Comparison of ENCODE assay signal across 9 cellular contexts in genomic region chr5:7871560-7872113, GRCh38. TPM values are rescaled to one million over a fixed set of nuclear protein-coding genes. Genes with fewer than 3 reads are reported as not detected.
A peak's percentile ranks its signal among the peaks of the same experiment; 100 is the strongest.
DNase-seq lines count a peak whose midpoint lies in the region; ATAC-seq and TF ChIP-seq lines count a peak whose summit lies in the region.
"Had no signal": no experiment of that assay in that cellular context is flagged by ENCODE, and none has a peak within 500 bp of the region (broad histone marks: within the 10 kb centered on the region; RNA-seq: fewer than 3 reads in every experiment).

No MANE protein-coding gene starts in this region.

- H3K27ac Mint-ChIP-seq in activated CD4-positive, alpha-beta T cell treated with anti-CD3 and anti-CD28 coated beads, Interleukin-2, amount 10 ng/mL, durations not matched to agents 24 days and 14 days, result peak overlapping the region; percentile 14
- no peak overlapping the region for H3K27ac Mint-ChIP-seq in neural crest cell (ENCODE audit: unreplicated experiment)
- H3K27ac Mint-ChIP-seq in stimulated activated memory B cell treated with anti-CD40 and anti-IgM and Interleukin-4, amounts not matched to agents 10 μg/mL and 1 μg/mL and 100 μg/mL, for 72 hours, result no peak overlapping the region

- no peaks in the 10 kb centered on the region for H3K9me3 Mint-ChIP-seq in activated CD4-positive, alpha-beta T cell treated with anti-CD3 and anti-CD28 coated beads, Interleukin-2, amount 10 ng/mL, durations not matched to agents 24 days and 14 days
- H3K9me3 Mint-ChIP-seq in neural crest cell, result no peaks in the 10 kb centered on the region
- no peaks in the 10 kb centered on the region for H3K9me3 Mint-ChIP-seq in stimulated activated memory B cell treated with anti-CD40 and anti-IgM and Interleukin-4, amounts not matched to agents 10 μg/mL and 1 μg/mL and 100 μg/mL, for 72 hours

- H3K4me3 Mint-ChIP-seq in activated CD4-positive, alpha-beta T cell treated with anti-CD3 and anti-CD28 coated beads, Interleukin-2, amount 10 ng/mL, durations not matched to agents 24 days and 14 days, result peak overlapping the region; percentile 39
- H3K4me3 Mint-ChIP-seq in neural crest cell, result peak overlapping the region; percentile 48
- no peak overlapping the region for H3K4me3 Mint-ChIP-seq in stimulated activated memory B cell treated with anti-CD40 and anti-IgM and Interleukin-4, amounts not matched to agents 10 μg/mL and 1 μg/mL and 100 μg/mL, for 72 hours

- no peak for DNase-seq in activated CD4-positive, alpha-beta T cell treated with anti-CD3 and anti-CD28 coated beads, Interleukin-2, amount 10 ng/mL, durations not matched to agents 24 days and 14 days
- no peak for DNase-seq in activated CD4-positive, alpha-beta T cell treated with anti-CD3 and anti-CD28 coated beads for 48 hours
- no peak for DNase-seq in neural crest cell (ENCODE audit: low read depth, low spot score)
- no peak for DNase-seq in GM20000 (ENCODE audit: low spot score)
- DNase-seq: posterior cingulate gyrus had no signal

- peaks cover 52% of the 10 kb centered on the region for H3K36me3 Mint-ChIP-seq in activated CD4-positive, alpha-beta T cell treated with anti-CD3 and anti-CD28 coated beads, Interleukin-2, amount 10 ng/mL, durations not matched to agents 24 days and 14 days (ENCODE audit: low read depth)
- H3K36me3 Mint-ChIP-seq in neural crest cell (ENCODE audit: low read depth), result peaks cover 4% of the 10 kb centered on the region
- H3K36me3 Mint-ChIP-seq in stimulated activated memory B cell treated with anti-CD40 and anti-IgM and Interleukin-4, amounts not matched to agents 10 μg/mL and 1 μg/mL and 100 μg/mL, for 72 hours, result peaks cover 26% of the 10 kb centered on the region

- no peaks in the 10 kb centered on the region for H3K27me3 Mint-ChIP-seq in activated CD4-positive, alpha-beta T cell treated with anti-CD3 and anti-CD28 coated beads, Interleukin-2, amount 10 ng/mL, durations not matched to agents 24 days and 14 days
- H3K27me3 Mint-ChIP-seq in neural crest cell (ENCODE audit: low read depth), result no peaks in the 10 kb centered on the region
- no peaks in the 10 kb centered on the region for H3K27me3 Mint-ChIP-seq in stimulated activated memory B cell treated with anti-CD40 and anti-IgM and Interleukin-4, amounts not matched to agents 10 μg/mL and 1 μg/mL and 100 μg/mL, for 72 hours

- intact Hi-C loops in activated CD4-positive, alpha-beta T cell treated with anti-CD3 and anti-CD28 coated beads, Interleukin-2, amount 10 ng/mL, durations not matched to agents 24 days and 14 days (cut with micrococcal nuclease), result loop anchor here (10.0 kb wide), 1 partner anchor 1497 kb away; the partner anchor contains the start of gene MED10

- H3K4me1 Mint-ChIP-seq in activated CD4-positive, alpha-beta T cell treated with anti-CD3 and anti-CD28 coated beads, Interleukin-2, amount 10 ng/mL, durations not matched to agents 24 days and 14 days, result peaks cover 60% of the 10 kb centered on the region
- H3K4me1 Mint-ChIP-seq in neural crest cell, result peaks cover 32% of the 10 kb centered on the region
- H3K4me1 Mint-ChIP-seq in stimulated activated memory B cell treated with anti-CD40 and anti-IgM and Interleukin-4, amounts not matched to agents 10 μg/mL and 1 μg/mL and 100 μg/mL, for 72 hours, result peaks cover 57% of the 10 kb centered on the region

- ATAC-seq in HG02852 (IDR thresholded peaks at IDR 0.05; ENCODE audit: unreplicated experiment), result peak; percentile 16
- no peak for ATAC-seq in stimulated activated memory B cell treated with anti-CD40 and anti-IgM and Interleukin-4, amounts not matched to agents 10 μg/mL and 1 μg/mL and 100 μg/mL, for 72 hours
- no peak for ATAC-seq in GM21737 (IDR thresholded peaks at IDR 0.05; ENCODE audit: unreplicated experiment)

- TF ChIP-seq CTCF in VCaP (conservative IDR thresholded peaks at IDR 0.05) (no peak), neural crest cell (conservative IDR thresholded peaks at IDR 0.05) (no peak), GM20000 (IDR thresholded peaks at IDR 0.05; ENCODE audit: extremely low read depth, missing control alignments) (no peak)

- 0 out of 2 replicates have a peak overlapping the region, but pooled peaks have one; percentile 88 for H3K27ac ChIP-seq in VCaP

RNA-seq across cellular contexts. Expression of gene MTRR, which starts 2.7 kb away (rescaled TPM):
- 64.4 and 76.8 TPM in 2 replicates for total RNA-seq in activated CD4-positive, alpha-beta T cell treated with anti-CD3 and anti-CD28 coated beads, Interleukin-2, amount 10 ng/mL, durations not matched to agents 24 days and 14 days
- 43.3 and 50.8 TPM in 2 replicates for total RNA-seq in neural crest cell

RNA-seq across cellular contexts. Expression of gene FASTKD3, which starts 2.8 kb away (rescaled TPM):
- total RNA-seq in activated CD4-positive, alpha-beta T cell treated with anti-CD3 and anti-CD28 coated beads, Interleukin-2, amount 10 ng/mL, durations not matched to agents 24 days and 14 days, result 17.7 and 18.3 TPM in 2 replicates
- total RNA-seq in neural crest cell, result 12.2 and 12.9 TPM in 2 replicates

RNA-seq across cellular contexts. Expression of gene CFAP90, which starts 20.7 kb away (rescaled TPM):
- total RNA-seq in activated CD4-positive, alpha-beta T cell treated with anti-CD3 and anti-CD28 coated beads, Interleukin-2, amount 10 ng/mL, durations not matched to agents 24 days and 14 days, result not detected in 2 replicates
- total RNA-seq in neural crest cell, result 0.68 and 0.84 TPM in 2 replicates
